16 cellular contexts compared by ENCODE assay signal in the genomic region with DNA sequence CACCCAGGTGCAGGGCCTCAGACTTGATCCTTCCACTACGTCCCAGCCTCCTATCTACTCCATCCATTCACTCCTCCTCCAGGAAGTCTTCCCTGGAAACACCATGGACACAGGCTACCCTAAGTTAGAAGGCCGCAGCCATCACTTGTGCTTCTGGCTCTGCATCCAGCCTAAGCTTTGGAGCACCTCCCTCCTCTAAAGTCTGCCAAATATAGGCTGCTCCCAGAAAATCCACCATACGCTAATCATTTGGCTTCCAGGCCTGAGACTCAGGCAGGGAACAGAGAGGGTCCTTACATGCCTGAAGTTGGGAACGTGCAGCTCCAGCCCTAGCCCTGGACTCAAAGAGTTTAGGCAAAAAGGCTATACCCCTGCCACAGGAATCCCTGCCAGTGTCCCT. TPM values are rescaled to one million over a fixed set of nuclear protein-coding genes. Genes with fewer than 3 reads are reported as not detected.
DNase-seq lines count a peak whose midpoint lies in the region; TF ChIP-seq lines count a peak whose summit lies in the region.
"Had no signal": no experiment of that assay in that cellular context is flagged by ENCODE, and none has a peak within 500 bp of the region (broad histone marks: within the 10 kb centered on the region; RNA-seq: fewer than 3 reads in every experiment).

No MANE protein-coding gene starts in this region.

- no peak overlapping the region for H3K23ac ChIP-seq in mesenchymal stem cell (ENCODE audit: low read length in 2 of 2)

- H3K4me1 ChIP-seq in NT2/D1 (ENCODE audit: insufficient read depth, insufficient read length) (peaks cover 29% of the 10 kb centered on the region), endodermal cell (ENCODE audit: control insufficient read depth, insufficient read depth, low read length) (peaks cover 5% of the 10 kb centered on the region), mesenchymal stem cell (ENCODE audit: control insufficient read depth, insufficient read depth, low read depth, low read length) (peaks cover 31% of the 10 kb centered on the region), skeletal muscle tissue (ENCODE audit: control insufficient read depth in 3 of 3, insufficient read depth in 3 of 3, low read length in 3 of 3) (peaks cover 23 to 33% (median 30%) of the 10 kb centered on the region in 3 donors)

- CTCF ChIA-PET in activated CD4-positive, alpha-beta memory T cell treated with anti-CD3 and anti-CD28 coated beads for 36 hours (lab: Charles Lee) = no interaction called here

- no peak overlapping the region for H2AK5ac ChIP-seq in mesenchymal stem cell (ENCODE audit: low read length, severe bottlenecking)

- peaks cover 32% of the 10 kb centered on the region for H3K79me1 ChIP-seq in mesenchymal stem cell (replicated peaks; ENCODE audit: low read length, poor library complexity, severe bottlenecking)

- peaks cover 41% of the 10 kb centered on the region for H3K4me1 Mint-ChIP-seq in endodermal cell
- peaks cover 1% of the 10 kb centered on the region for H3K4me1 Mint-ChIP-seq in activated CD4-positive, alpha-beta memory T cell treated with anti-CD3 and anti-CD28 coated beads for 36 hours (ENCODE audit: low read depth)

- no peaks in the 10 kb centered on the region for H3K9me3 Mint-ChIP-seq in endodermal cell
- no peaks in the 10 kb centered on the region for H3K9me3 Mint-ChIP-seq in activated CD4-positive, alpha-beta memory T cell treated with anti-CD3 and anti-CD28 coated beads for 36 hours
- H3K9me3 Mint-ChIP-seq: activated naive CD8-positive, alpha-beta T cell treated with anti-CD3 and anti-CD28 coated beads, Interleukin-2, amount 50 U/mL, for 24 hours; activated T-cell treated with anti-CD3 and anti-CD28 coated beads, Interleukin-2, amount 50 U/mL, for 4 hours; natural killer cell; stimulated activated effector memory CD8-positive, alpha-beta T cell treated with anti-CD3 and anti-CD28 coated beads, Interleukin-12 subunit alpha, Interleukin-12 subunit beta, amount 100 ng/mL, for 72 hours had no signal

- H3K18ac ChIP-seq in mesenchymal stem cell (ENCODE audit: low read depth in 1 of 2, low read length in 2 of 2) = no peak overlapping the region

- no peak overlapping the region for H3K4me3 ChIP-seq in NT2/D1 (ENCODE audit: insufficient read length, low read depth)
- no peak overlapping the region for H3K4me3 ChIP-seq in endodermal cell (ENCODE audit: low read length)
- H3K4me3 ChIP-seq in mesenchymal stem cell (ENCODE audit: insufficient read depth in 1 of 2, low read depth in 1 of 2, low read length in 2 of 2) = no peak overlapping the region
- H3K4me3 ChIP-seq in skeletal muscle tissue (ENCODE audit: low read length in 3 of 3) = peak overlapping the region in 1 of 3 donors; percentile 38

- H4K91ac ChIP-seq in mesenchymal stem cell (ENCODE audit: low read length) = no peak overlapping the region

- peaks cover 56% of the 10 kb centered on the region for H3K36me3 Mint-ChIP-seq in endodermal cell (ENCODE audit: low read depth)
- H3K36me3 Mint-ChIP-seq in activated CD4-positive, alpha-beta memory T cell treated with anti-CD3 and anti-CD28 coated beads for 36 hours = no peaks in the 10 kb centered on the region
- H3K36me3 Mint-ChIP-seq: natural killer cell; stimulated activated effector memory CD8-positive, alpha-beta T cell treated with anti-CD3 and anti-CD28 coated beads, Interleukin-12 subunit alpha, Interleukin-12 subunit beta, amount 100 ng/mL, for 72 hours had no signal

- no peak overlapping the region for H3K4ac ChIP-seq in mesenchymal stem cell (ENCODE audit: low read depth in 1 of 2, low read length in 2 of 2)

- H3K27me3 Mint-ChIP-seq in endodermal cell (ENCODE audit: insufficient read depth) = no peaks in the 10 kb centered on the region
- peaks cover 20% of the 10 kb centered on the region for H3K27me3 Mint-ChIP-seq in activated CD4-positive, alpha-beta memory T cell treated with anti-CD3 and anti-CD28 coated beads for 36 hours

- H3K4me2 ChIP-seq in mesenchymal stem cell (ENCODE audit: low read length, poor library complexity, severe bottlenecking) = no peak overlapping the region

- intact Hi-C loops in activated CD4-positive, alpha-beta memory T cell treated with anti-CD3 and anti-CD28 coated beads for 36 hours (cut with micrococcal nuclease) = no loop called here

- H2BK15ac ChIP-seq in mesenchymal stem cell (ENCODE audit: low read depth, poor library complexity, severe bottlenecking) = no peak overlapping the region

- no peak overlapping the region for H3K4me3 Mint-ChIP-seq in endodermal cell
- H3K4me3 Mint-ChIP-seq in activated CD4-positive, alpha-beta memory T cell treated with anti-CD3 and anti-CD28 coated beads for 36 hours = no peak overlapping the region
- H3K4me3 Mint-ChIP-seq: activated naive CD8-positive, alpha-beta T cell treated with anti-CD3 and anti-CD28 coated beads, Interleukin-2, amount 50 U/mL, for 24 hours; activated T-cell treated with anti-CD3 and anti-CD28 coated beads, Interleukin-2, amount 50 U/mL, for 4 hours; natural killer cell; stimulated activated effector memory CD8-positive, alpha-beta T cell treated with anti-CD3 and anti-CD28 coated beads, Interleukin-12 subunit alpha, Interleukin-12 subunit beta, amount 100 ng/mL, for 72 hours had no signal

- no peak overlapping the region for H3K14ac ChIP-seq in mesenchymal stem cell (ENCODE audit: low read length in 2 of 2)

- H2BK120ac ChIP-seq in mesenchymal stem cell (ENCODE audit: low read depth, low read length) = no peak overlapping the region

- peak overlapping the region; percentile 91 for H3K27ac ChIP-seq in endodermal cell (ENCODE audit: low read depth, low read length)
- H3K27ac ChIP-seq in mesenchymal stem cell (ENCODE audit: low read length, poor library complexity, severe bottlenecking) = no peak overlapping the region
- peak overlapping the region; percentile 76 for H3K27ac ChIP-seq in skeletal muscle tissue (ENCODE audit: low read depth, low read length)

- no peaks in the 10 kb centered on the region for H3K9me3 ChIP-seq in NT2/D1 (ENCODE audit: insufficient read depth, low read length)
- H3K9me3 ChIP-seq in endodermal cell (ENCODE audit: control insufficient read depth, low read length) = no peaks in the 10 kb centered on the region
- no peaks in the 10 kb centered on the region for H3K9me3 ChIP-seq in mesenchymal stem cell (ENCODE audit: control insufficient read depth, low read length)
- no peaks in the 10 kb centered on the region for H3K9me3 ChIP-seq in skeletal muscle tissue (ENCODE audit: control insufficient read depth in 3 of 3, low read length in 3 of 3)

- no peak for TF ChIP-seq CTCF in endodermal cell (conservative IDR thresholded peaks at IDR 0.05)

- H3K27me3 ChIP-seq in NT2/D1 (ENCODE audit: insufficient read depth, insufficient read length) (no peaks in the 10 kb centered on the region), endodermal cell (ENCODE audit: control insufficient read depth, insufficient read depth, low read length, poor library complexity, severe bottlenecking) (no peaks in the 10 kb centered on the region), mesenchymal stem cell (ENCODE audit: control insufficient read depth in 1 of 2, insufficient read depth in 1 of 2, low read length in 2 of 2) (no peaks in the 10 kb centered on the region), skeletal muscle tissue (ENCODE audit: control insufficient read depth in 3 of 3, insufficient read depth in 3 of 3, low read length in 3 of 3) (peaks cover 14 to 23% (median 19%) of the 10 kb centered on the region in 3 donors)

- peaks cover 60% of the 10 kb centered on the region for H3K36me3 ChIP-seq in NT2/D1 (ENCODE audit: insufficient read depth, insufficient read length, low read length)
- peaks cover 53% of the 10 kb centered on the region for H3K36me3 ChIP-seq in endodermal cell (ENCODE audit: control insufficient read depth, insufficient read depth, low read length)
- peaks cover 33 to 58% of the 10 kb centered on the region in 2 experiments for H3K36me3 ChIP-seq in mesenchymal stem cell (ENCODE audit: control insufficient read depth in 1 of 2, insufficient read depth in 2 of 2, low read depth in 1 of 2, low read length in 2 of 2)
- H3K36me3 ChIP-seq in skeletal muscle tissue (ENCODE audit: control insufficient read depth in 3 of 3, insufficient read depth in 3 of 3, low read length in 3 of 3) = peaks cover 0 to 14% (median 12%) of the 10 kb centered on the region in 3 donors

- H3K27ac Mint-ChIP-seq in endodermal cell = peak overlapping the region; percentile 55
- no peak overlapping the region for H3K27ac Mint-ChIP-seq in activated CD4-positive, alpha-beta memory T cell treated with anti-CD3 and anti-CD28 coated beads for 36 hours
- H3K27ac Mint-ChIP-seq: activated naive CD8-positive, alpha-beta T cell treated with anti-CD3 and anti-CD28 coated beads, Interleukin-2, amount 50 U/mL, for 24 hours; natural killer cell had no signal

- no peak for DNase-seq in NT2/D1 (ENCODE audit: low read depth, low spot score)
- no peak for DNase-seq in endodermal cell
- DNase-seq in mesenchymal stem cell = no peak
- DNase-seq in NCI-H774 (lab: John Stamatoyannopoulos, UW) = no peak
- no peak for DNase-seq in activated CD4-positive, alpha-beta memory T cell treated with anti-CD3 and anti-CD28 coated beads for 36 hours
- no peak for DNase-seq in NCI-H128 (lab: John Stamatoyannopoulos, UW; ENCODE audit: unreplicated experiment)
- DNase-seq in DMS79 (lab: John Stamatoyannopoulos, UW) = no peak
- DNase-seq: activated naive CD8-positive, alpha-beta T cell treated with anti-CD3 and anti-CD28 coated beads, Interleukin-2, amount 50 U/mL, for 24 hours; activated T-cell treated with anti-CD3 and anti-CD28 coated beads, Interleukin-2, amount 50 U/mL, for 4 hours; AML-193; DMS53; head of caudate nucleus; natural killer cell; NCI-H2107 had no signal

- no peak overlapping the region for H4K8ac ChIP-seq in mesenchymal stem cell (ENCODE audit: low read length)

- POLR2A ChIA-PET in activated CD4-positive, alpha-beta memory T cell treated with anti-CD3 and anti-CD28 coated beads for 36 hours (lab: Charles Lee) = no interaction called here

- no peak overlapping the region for H2BK5ac ChIP-seq in mesenchymal stem cell (ENCODE audit: low read depth, low read length, poor library complexity, severe bottlenecking)

- no peak overlapping the region for H2AFZ ChIP-seq in mesenchymal stem cell (ENCODE audit: low read depth, low read length)

- H3K9ac ChIP-seq in NT2/D1 (ENCODE audit: insufficient read length, low read depth) (peak overlapping the region; percentile 47), endodermal cell (ENCODE audit: extremely low read depth, low read length, poor library complexity, severe bottlenecking) (no peak overlapping the region), mesenchymal stem cell (ENCODE audit: low read length) (peak overlapping the region; percentile 84), skeletal muscle tissue (ENCODE audit: low read depth in 1 of 3, low read length in 3 of 3) (peak overlapping the region; percentile 56 to 62 (median 57))

- 91 to 96% methylated on average over 4 of the region's 4 CpGs for WGBS in endodermal cell (ENCODE audit: insufficient coverage in 1 of 2, insufficient read length in 1 of 2), 2 experiments
- 94% methylated on average over 4 of the region's 4 CpGs for WGBS in mesenchymal stem cell

- H2BK12ac ChIP-seq in mesenchymal stem cell (ENCODE audit: low read length in 2 of 2) = no peak overlapping the region

RNA-seq across cellular contexts. Expression of gene PCGF2, which starts 6.7 kb away (rescaled TPM):
- total RNA-seq in endodermal cell = 100 to 1,000 TPM; 101 to 106 TPM
- 83.8 TPM for polyA plus RNA-seq in endodermal cell (2013, experiment 1 of 2)
- 72.3 TPM for polyA plus RNA-seq in endodermal cell (2013, experiment 2 of 2)
- 50.8 TPM for polyA plus RNA-seq in mesenchymal stem cell (2013, experiment 1 of 2)
- polyA plus RNA-seq in mesenchymal stem cell (2013, experiment 2 of 2) = 51.3 TPM
- total RNA-seq in skeletal muscle tissue = 3.1 TPM
- total RNA-seq in activated CD4-positive, alpha-beta memory T cell treated with anti-CD3 and anti-CD28 coated beads for 36 hours = 1 to 10 TPM; 3.4 to 4.2 TPM

RNA-seq across cellular contexts. Expression of gene PSMB3, which starts 11.1 kb away (rescaled TPM):
- total RNA-seq in endodermal cell = 100 to 1,000 TPM; 192 to 244 TPM
- 230 TPM for polyA plus RNA-seq in endodermal cell (2013, experiment 1 of 2)
- 230 TPM for polyA plus RNA-seq in endodermal cell (2013, experiment 2 of 2)
- 203 TPM for polyA plus RNA-seq in mesenchymal stem cell (2013, experiment 1 of 2)
- polyA plus RNA-seq in mesenchymal stem cell (2013, experiment 2 of 2) = 206 TPM
- 156 TPM for total RNA-seq in skeletal muscle tissue
- total RNA-seq in activated CD4-positive, alpha-beta memory T cell treated with anti-CD3 and anti-CD28 coated beads for 36 hours = 100 to 1,000 TPM; 335 to 348 TPM

RNA-seq across cellular contexts. Expression of gene CISD3, which starts 11.3 kb away (rescaled TPM):
- total RNA-seq in endodermal cell (10 to 100 TPM in 1 of 2 donors, 1 to 10 TPM in 1; 8.9 to 11.2 TPM), skeletal muscle tissue (3.1 TPM)
- polyA plus RNA-seq in endodermal cell (2013, experiment 1 of 2) = 5.7 TPM
- polyA plus RNA-seq in endodermal cell (2013, experiment 2 of 2) = 6.3 TPM
- 18.8 TPM for polyA plus RNA-seq in mesenchymal stem cell (2013, experiment 1 of 2)
- 19.6 TPM for polyA plus RNA-seq in mesenchymal stem cell (2013, experiment 2 of 2)
- 10 to 100 TPM; 54.7 to 59.1 TPM for total RNA-seq in activated CD4-positive, alpha-beta memory T cell treated with anti-CD3 and anti-CD28 coated beads for 36 hours

RNA-seq across cellular contexts. Expression of gene MLLT6, which starts 36.4 kb away (rescaled TPM):
- total RNA-seq in endodermal cell = 100 to 1,000 TPM; 112 to 127 TPM
- polyA plus RNA-seq in endodermal cell (2013, experiment 1 of 2) = 54.4 TPM
- polyA plus RNA-seq in endodermal cell (2013, experiment 2 of 2) = 49.1 TPM
- polyA plus RNA-seq in mesenchymal stem cell (2013, experiment 1 of 2) = 12.6 TPM
- 11.8 TPM for polyA plus RNA-seq in mesenchymal stem cell (2013, experiment 2 of 2)
- total RNA-seq in skeletal muscle tissue = 16.2 TPM
- total RNA-seq in activated CD4-positive, alpha-beta memory T cell treated with anti-CD3 and anti-CD28 coated beads for 36 hours = 100 to 1,000 TPM; 204 to 221 TPM

RNA-seq across cellular contexts. Expression of gene PIP4K2B, which starts 57.9 kb away (rescaled TPM):
- total RNA-seq in endodermal cell (10 to 100 TPM; 74.3 to 91.6 TPM), skeletal muscle tissue (37.6 TPM)
- polyA plus RNA-seq in endodermal cell (2013, experiment 1 of 2) = 63.1 TPM
- polyA plus RNA-seq in endodermal cell (2013, experiment 2 of 2) = 63.1 TPM
- polyA plus RNA-seq in mesenchymal stem cell (2013, experiment 1 of 2) = 32.6 TPM
- polyA plus RNA-seq in mesenchymal stem cell (2013, experiment 2 of 2) = 29.2 TPM
- total RNA-seq in activated CD4-positive, alpha-beta memory T cell treated with anti-CD3 and anti-CD28 coated beads for 36 hours = 10 to 100 TPM; 37.8 to 37.9 TPM

Comparison
In these comparisons a context has a peak if more than half of its experiments do, and no peak if none do; other contexts are left out.
1. RNA of gene PCGF2, which starts 6.7 kb away (total RNA-seq): 101 to 106 TPM in endodermal cell; 3.4 to 4.2 TPM in activated CD4-positive, alpha-beta memory T cell treated with anti-CD3 and anti-CD28 coated beads for 36 hours and 3.1 TPM in skeletal muscle tissue (single experiment); every median in the first group is over 10 times any median in the second.
2. RNA of gene CISD3, which starts 11.3 kb away (total RNA-seq): 54.7 to 59.1 TPM in activated CD4-positive, alpha-beta memory T cell treated with anti-CD3 and anti-CD28 coated beads for 36 hours; 8.9 to 11.2 TPM in endodermal cell and 3.1 TPM in skeletal muscle tissue (single experiment); every median in the first group is over 4 times any median in the second.